In the genomic region with DNA sequence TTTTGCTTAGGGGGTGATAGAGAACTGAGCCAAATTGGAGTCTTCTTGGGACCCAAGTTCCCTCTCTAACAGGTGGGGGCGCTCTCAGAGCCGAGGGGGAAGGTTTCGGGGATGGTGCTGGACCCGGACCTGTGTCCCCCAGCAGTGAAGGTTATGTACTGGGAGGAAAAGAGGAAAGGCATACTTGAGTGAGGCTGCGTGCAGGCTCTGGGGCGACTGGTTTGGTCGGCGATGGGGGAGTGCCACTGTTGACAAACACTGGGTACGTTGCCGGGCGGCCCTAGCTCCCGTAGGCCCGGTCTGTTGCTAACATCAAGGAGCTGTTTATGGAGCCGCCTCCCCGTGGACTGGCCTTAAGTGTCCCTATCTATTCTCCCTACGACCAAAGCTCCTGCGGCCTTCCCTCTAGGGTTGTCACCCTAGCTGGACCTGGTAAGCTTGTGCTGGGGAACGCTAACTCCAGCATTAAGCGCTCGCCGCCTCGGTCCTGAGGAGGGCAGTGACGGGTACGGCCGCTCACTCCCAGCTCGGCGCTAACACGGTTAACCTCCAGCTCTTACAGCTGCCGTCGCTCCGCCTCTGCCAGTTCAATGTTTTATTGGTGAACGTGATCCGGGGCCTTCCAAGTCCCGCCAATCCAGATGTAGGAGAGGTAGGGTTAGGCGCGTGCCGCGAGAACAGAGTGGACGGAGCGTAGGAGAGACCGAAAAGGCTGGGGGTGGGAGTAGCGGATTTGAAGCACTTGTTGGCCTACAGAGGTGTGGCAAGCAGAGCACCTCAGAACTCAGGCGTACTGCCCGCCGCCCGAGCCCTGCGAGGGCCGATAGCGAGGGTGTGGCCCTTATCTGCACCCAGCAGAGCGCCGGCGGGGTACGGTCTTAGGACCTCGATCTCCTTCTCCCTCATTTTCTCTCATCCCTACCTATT, we compare ENCODE assay signal across 1 cellular context.
A peak's percentile ranks its signal among the peaks of the same experiment; 100 is the strongest.
TF ChIP-seq lines count a peak whose summit lies in the region.

A gene (plus strand): TSS at position 685 of the 927 bp plus-strand sequence. CDS start 422 bp downstream, outside the sequence.

TF ChIP-seq in K562, 482 proteins besides CTCF, POLR2A, EP300 and RAD21 (continued from another document and continues in another):
- TF ChIP-seq, protein P1, sequence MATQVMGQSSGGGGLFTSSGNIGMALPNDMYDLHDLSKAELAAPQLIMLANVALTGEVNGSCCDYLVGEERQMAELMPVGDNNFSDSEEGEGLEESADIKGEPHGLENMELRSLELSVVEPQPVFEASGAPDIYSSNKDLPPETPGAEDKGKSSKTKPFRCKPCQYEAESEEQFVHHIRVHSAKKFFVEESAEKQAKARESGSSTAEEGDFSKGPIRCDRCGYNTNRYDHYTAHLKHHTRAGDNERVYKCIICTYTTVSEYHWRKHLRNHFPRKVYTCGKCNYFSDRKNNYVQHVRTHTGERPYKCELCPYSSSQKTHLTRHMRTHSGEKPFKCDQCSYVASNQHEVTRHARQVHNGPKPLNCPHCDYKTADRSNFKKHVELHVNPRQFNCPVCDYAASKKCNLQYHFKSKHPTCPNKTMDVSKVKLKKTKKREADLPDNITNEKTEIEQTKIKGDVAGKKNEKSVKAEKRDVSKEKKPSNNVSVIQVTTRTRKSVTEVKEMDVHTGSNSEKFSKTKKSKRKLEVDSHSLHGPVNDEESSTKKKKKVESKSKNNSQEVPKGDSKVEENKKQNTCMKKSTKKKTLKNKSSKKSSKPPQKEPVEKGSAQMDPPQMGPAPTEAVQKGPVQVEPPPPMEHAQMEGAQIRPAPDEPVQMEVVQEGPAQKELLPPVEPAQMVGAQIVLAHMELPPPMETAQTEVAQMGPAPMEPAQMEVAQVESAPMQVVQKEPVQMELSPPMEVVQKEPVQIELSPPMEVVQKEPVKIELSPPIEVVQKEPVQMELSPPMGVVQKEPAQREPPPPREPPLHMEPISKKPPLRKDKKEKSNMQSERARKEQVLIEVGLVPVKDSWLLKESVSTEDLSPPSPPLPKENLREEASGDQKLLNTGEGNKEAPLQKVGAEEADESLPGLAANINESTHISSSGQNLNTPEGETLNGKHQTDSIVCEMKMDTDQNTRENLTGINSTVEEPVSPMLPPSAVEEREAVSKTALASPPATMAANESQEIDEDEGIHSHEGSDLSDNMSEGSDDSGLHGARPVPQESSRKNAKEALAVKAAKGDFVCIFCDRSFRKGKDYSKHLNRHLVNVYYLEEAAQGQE (CRISPR knock-in tag; IDR thresholded peaks at IDR 0.05; ENCODE audit: low read depth) = no peak; the same call in 1 of the 2 replicates
- TF ChIP-seq SETDB1 (IDR thresholded peaks at IDR 0.05; ENCODE audit: low read length) (no peak), MTA3 (IDR thresholded peaks at IDR 0.05; ENCODE audit: borderline replicate concordance) (peak; percentile 96), RCOR1 (IDR thresholded peaks at IDR 0.05; ENCODE audit: borderline replicate concordance in 1 of 2, low read depth in 2 of 2, low read length in 2 of 2) (peak; percentile 94 to 97), YBX1 (IDR thresholded peaks at IDR 0.05) (no peak), ZNF717 (CRISPR knock-in tag; IDR thresholded peaks at IDR 0.05) (no peak), ELF4 (CRISPR knock-in tag; IDR thresholded peaks at IDR 0.05) (0 out of 2 replicates have a peak, but pooled peaks have one; percentile 37), NFYB (IDR thresholded peaks at IDR 0.05; ENCODE audit: extremely low read depth, insufficient read length) (peak; percentile 81), NFE2L1 (tag; IDR thresholded peaks at IDR 0.05; ENCODE audit: borderline replicate concordance, low read depth) (no peak), FOXK2 (conservative IDR thresholded peaks at IDR 0.05 in 1 of 2, IDR thresholded peaks at IDR 0.05 in 1 of 2; ENCODE audit: low read depth in 2 of 2) (peak; percentile 32 to 41; a peak in 2 of 4 replicates), SMARCB1 (IDR thresholded peaks at IDR 0.05; ENCODE audit: insufficient read length, low read depth) (peak; percentile 90), FOSL1 (tag; conservative IDR thresholded peaks at IDR 0.05) (peak; percentile 45), DDX20 (tag; IDR thresholded peaks at IDR 0.05; ENCODE audit: low read depth) (no peak), HDAC3 (IDR thresholded peaks at IDR 0.05; ENCODE audit: borderline replicate concordance, partially characterized antibody) (peak; percentile 91), MAZ (CRISPR knock-in tag; conservative IDR thresholded peaks at IDR 0.05 in 1 of 2, IDR thresholded peaks at IDR 0.05 in 1 of 2) (peak; percentile 83 to 92), KDM1A (IDR thresholded peaks at IDR 0.05) (peak; percentile 93 to 94), RAD51 (IDR thresholded peaks at IDR 0.05; ENCODE audit: borderline replicate concordance, low read depth) (peak; percentile 62; the same call in 1 of the 2 replicates), ZBTB1 (CRISPR knock-in tag; IDR thresholded peaks at IDR 0.05; ENCODE audit: borderline replicate concordance, low read depth) (0 out of 2 replicates have a peak, but pooled peaks have one; percentile 21), ZC3H11A (IDR thresholded peaks at IDR 0.05; ENCODE audit: low read depth, low read length) (no peak), FOS (IDR thresholded peaks at IDR 0.05; ENCODE audit: extremely low read depth, insufficient read length) (peak; percentile 67), THRAP3 (IDR thresholded peaks at IDR 0.05; ENCODE audit: borderline replicate concordance) (0 out of 2 replicates have a peak, but pooled peaks have one; percentile 62), BRD4 (IDR thresholded peaks at IDR 0.05) (no peak; the same call in 1 of the 2 replicates), ZNF444 (CRISPR knock-in tag; IDR thresholded peaks at IDR 0.05) (no peak), SMARCA5 (IDR thresholded peaks at IDR 0.05) (peak; percentile 77; the same call in 1 of the 2 replicates), SREBF2 (CRISPR knock-in tag; IDR thresholded peaks at IDR 0.05) (no peak), SMC3 (conservative IDR thresholded peaks at IDR 0.05; ENCODE audit: insufficient read depth, low read depth, low read length) (no peak; the same call in 1 of the 2 replicates), BRD9 (IDR thresholded peaks at IDR 0.05; ENCODE audit: low read depth, partially characterized antibody) (peak; percentile 69), HNRNPK (IDR thresholded peaks at IDR 0.05; ENCODE audit: low read depth, low read length, poor library complexity, severe bottlenecking) (no peak), FOXJ2 (tag; IDR thresholded peaks at IDR 0.05) (peak; percentile 100), SPI1 (IDR thresholded peaks at IDR 0.05; ENCODE audit: borderline replicate concordance, low read depth, low read length) (0 out of 2 replicates have a peak, but pooled peaks have one; percentile 0), SLC30A9 (CRISPR knock-in tag; IDR thresholded peaks at IDR 0.05) (no peak), ILF3 (IDR thresholded peaks at IDR 0.05; ENCODE audit: borderline replicate concordance) (no peak)
- TF ChIP-seq, protein P2, sequence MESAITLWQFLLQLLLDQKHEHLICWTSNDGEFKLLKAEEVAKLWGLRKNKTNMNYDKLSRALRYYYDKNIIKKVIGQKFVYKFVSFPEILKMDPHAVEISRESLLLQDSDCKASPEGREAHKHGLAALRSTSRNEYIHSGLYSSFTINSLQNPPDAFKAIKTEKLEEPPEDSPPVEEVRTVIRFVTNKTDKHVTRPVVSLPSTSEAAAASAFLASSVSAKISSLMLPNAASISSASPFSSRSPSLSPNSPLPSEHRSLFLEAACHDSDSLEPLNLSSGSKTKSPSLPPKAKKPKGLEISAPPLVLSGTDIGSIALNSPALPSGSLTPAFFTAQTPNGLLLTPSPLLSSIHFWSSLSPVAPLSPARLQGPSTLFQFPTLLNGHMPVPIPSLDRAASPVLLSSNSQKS (CRISPR knock-in tag; IDR thresholded peaks at IDR 0.05) = no peak
- TF ChIP-seq, protein P3, sequence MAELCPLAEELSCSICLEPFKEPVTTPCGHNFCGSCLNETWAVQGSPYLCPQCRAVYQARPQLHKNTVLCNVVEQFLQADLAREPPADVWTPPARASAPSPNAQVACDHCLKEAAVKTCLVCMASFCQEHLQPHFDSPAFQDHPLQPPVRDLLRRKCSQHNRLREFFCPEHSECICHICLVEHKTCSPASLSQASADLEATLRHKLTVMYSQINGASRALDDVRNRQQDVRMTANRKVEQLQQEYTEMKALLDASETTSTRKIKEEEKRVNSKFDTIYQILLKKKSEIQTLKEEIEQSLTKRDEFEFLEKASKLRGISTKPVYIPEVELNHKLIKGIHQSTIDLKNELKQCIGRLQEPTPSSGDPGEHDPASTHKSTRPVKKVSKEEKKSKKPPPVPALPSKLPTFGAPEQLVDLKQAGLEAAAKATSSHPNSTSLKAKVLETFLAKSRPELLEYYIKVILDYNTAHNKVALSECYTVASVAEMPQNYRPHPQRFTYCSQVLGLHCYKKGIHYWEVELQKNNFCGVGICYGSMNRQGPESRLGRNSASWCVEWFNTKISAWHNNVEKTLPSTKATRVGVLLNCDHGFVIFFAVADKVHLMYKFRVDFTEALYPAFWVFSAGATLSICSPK (IDR thresholded peaks at IDR 0.05; ENCODE audit: borderline replicate concordance) = no peak
- TF ChIP-seq, protein P4, sequence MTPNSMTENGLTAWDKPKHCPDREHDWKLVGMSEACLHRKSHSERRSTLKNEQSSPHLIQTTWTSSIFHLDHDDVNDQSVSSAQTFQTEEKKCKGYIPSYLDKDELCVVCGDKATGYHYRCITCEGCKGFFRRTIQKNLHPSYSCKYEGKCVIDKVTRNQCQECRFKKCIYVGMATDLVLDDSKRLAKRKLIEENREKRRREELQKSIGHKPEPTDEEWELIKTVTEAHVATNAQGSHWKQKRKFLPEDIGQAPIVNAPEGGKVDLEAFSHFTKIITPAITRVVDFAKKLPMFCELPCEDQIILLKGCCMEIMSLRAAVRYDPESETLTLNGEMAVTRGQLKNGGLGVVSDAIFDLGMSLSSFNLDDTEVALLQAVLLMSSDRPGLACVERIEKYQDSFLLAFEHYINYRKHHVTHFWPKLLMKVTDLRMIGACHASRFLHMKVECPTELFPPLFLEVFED (CRISPR knock-in tag; conservative IDR thresholded peaks at IDR 0.05) = no peak
- TF ChIP-seq, protein P5, sequence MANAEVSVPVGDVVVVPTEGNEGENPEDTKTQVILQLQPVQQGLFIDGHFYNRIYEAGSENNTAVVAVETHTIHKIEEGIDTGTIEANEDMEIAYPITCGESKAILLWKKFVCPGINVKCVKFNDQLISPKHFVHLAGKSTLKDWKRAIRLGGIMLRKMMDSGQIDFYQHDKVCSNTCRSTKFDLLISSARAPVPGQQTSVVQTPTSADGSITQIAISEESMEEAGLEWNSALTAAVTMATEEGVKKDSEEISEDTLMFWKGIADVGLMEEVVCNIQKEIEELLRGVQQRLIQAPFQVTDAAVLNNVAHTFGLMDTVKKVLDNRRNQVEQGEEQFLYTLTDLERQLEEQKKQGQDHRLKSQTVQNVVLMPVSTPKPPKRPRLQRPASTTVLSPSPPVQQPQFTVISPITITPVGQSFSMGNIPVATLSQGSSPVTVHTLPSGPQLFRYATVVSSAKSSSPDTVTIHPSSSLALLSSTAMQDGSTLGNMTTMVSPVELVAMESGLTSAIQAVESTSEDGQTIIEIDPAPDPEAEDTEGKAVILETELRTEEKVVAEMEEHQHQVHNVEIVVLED (CRISPR knock-in tag; IDR thresholded peaks at IDR 0.05) = no peak
- TF ChIP-seq, protein P6, sequence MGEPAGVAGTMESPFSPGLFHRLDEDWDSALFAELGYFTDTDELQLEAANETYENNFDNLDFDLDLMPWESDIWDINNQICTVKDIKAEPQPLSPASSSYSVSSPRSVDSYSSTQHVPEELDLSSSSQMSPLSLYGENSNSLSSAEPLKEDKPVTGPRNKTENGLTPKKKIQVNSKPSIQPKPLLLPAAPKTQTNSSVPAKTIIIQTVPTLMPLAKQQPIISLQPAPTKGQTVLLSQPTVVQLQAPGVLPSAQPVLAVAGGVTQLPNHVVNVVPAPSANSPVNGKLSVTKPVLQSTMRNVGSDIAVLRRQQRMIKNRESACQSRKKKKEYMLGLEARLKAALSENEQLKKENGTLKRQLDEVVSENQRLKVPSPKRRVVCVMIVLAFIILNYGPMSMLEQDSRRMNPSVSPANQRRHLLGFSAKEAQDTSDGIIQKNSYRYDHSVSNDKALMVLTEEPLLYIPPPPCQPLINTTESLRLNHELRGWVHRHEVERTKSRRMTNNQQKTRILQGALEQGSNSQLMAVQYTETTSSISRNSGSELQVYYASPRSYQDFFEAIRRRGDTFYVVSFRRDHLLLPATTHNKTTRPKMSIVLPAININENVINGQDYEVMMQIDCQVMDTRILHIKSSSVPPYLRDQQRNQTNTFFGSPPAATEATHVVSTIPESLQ (CRISPR knock-in tag; IDR thresholded peaks at IDR 0.05) = peak; percentile 76; the same call in 1 of the 2 replicates
- TF ChIP-seq, protein P7, sequence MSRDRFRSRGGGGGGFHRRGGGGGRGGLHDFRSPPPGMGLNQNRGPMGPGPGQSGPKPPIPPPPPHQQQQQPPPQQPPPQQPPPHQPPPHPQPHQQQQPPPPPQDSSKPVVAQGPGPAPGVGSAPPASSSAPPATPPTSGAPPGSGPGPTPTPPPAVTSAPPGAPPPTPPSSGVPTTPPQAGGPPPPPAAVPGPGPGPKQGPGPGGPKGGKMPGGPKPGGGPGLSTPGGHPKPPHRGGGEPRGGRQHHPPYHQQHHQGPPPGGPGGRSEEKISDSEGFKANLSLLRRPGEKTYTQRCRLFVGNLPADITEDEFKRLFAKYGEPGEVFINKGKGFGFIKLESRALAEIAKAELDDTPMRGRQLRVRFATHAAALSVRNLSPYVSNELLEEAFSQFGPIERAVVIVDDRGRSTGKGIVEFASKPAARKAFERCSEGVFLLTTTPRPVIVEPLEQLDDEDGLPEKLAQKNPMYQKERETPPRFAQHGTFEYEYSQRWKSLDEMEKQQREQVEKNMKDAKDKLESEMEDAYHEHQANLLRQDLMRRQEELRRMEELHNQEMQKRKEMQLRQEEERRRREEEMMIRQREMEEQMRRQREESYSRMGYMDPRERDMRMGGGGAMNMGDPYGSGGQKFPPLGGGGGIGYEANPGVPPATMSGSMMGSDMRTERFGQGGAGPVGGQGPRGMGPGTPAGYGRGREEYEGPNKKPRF (IDR thresholded peaks at IDR 0.05; ENCODE audit: low read depth, low read length) = no peak
- TF ChIP-seq, protein P8, sequence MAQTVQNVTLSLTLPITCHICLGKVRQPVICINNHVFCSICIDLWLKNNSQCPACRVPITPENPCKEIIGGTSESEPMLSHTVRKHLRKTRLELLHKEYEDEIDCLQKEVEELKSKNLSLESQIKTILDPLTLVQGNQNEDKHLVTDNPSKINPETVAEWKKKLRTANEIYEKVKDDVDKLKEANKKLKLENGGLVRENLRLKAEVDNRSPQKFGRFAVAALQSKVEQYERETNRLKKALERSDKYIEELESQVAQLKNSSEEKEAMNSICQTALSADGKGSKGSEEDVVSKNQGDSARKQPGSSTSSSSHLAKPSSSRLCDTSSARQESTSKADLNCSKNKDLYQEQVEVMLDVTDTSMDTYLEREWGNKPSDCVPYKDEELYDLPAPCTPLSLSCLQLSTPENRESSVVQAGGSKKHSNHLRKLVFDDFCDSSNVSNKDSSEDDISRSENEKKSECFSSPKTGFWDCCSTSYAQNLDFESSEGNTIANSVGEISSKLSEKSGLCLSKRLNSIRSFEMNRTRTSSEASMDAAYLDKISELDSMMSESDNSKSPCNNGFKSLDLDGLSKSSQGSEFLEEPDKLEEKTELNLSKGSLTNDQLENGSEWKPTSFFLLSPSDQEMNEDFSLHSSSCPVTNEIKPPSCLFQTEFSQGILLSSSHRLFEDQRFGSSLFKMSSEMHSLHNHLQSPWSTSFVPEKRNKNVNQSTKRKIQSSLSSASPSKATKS (CRISPR knock-in tag; IDR thresholded peaks at IDR 0.05) = no peak
- TF ChIP-seq, protein P9, sequence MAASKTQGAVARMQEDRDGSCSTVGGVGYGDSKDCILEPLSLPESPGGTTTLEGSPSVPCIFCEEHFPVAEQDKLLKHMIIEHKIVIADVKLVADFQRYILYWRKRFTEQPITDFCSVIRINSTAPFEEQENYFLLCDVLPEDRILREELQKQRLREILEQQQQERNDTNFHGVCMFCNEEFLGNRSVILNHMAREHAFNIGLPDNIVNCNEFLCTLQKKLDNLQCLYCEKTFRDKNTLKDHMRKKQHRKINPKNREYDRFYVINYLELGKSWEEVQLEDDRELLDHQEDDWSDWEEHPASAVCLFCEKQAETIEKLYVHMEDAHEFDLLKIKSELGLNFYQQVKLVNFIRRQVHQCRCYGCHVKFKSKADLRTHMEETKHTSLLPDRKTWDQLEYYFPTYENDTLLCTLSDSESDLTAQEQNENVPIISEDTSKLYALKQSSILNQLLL (CRISPR knock-in tag; IDR thresholded peaks at IDR 0.05; ENCODE audit: borderline replicate concordance) = no peak
